9 cellular contexts compared by ENCODE assay signal in the genomic region with DNA sequence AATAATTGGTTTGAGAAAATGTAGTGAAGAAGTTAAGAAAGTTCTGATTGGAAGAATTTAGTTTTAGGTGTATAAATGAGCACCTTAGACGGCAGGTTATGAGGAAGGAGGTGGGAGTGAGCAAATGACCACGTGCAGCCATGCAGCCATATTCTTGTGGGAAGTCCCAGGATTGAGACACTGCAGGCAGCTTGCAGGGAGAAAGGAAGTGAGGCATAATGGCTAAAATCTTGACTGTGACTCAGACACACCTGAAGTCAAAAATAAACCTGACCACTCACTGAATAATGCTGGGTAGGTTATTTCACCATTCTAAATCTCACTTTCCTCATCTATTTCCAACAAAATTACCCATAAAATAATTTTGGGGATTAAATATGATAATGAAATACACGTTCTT. TPM values are rescaled to one million over a fixed set of nuclear protein-coding genes. Genes with fewer than 3 reads are reported as not detected.
DNase-seq lines count a peak whose midpoint lies in the region; ATAC-seq, FAIRE-seq and TF ChIP-seq lines count a peak whose summit lies in the region.
"Had no signal": no experiment of that assay in that cellular context is flagged by ENCODE, and none has a peak within 500 bp of the region (broad histone marks: within the 10 kb centered on the region; RNA-seq: fewer than 3 reads in every experiment).

No MANE protein-coding gene starts in this region.

- peaks cover 0 to 55% (median 20%) of the 10 kb centered on the region in 4 donors for H3K4me1 ChIP-seq in tibial artery

- DNase-seq in ACHN (peak; percentile 53), bronchial epithelial cell (ENCODE audit: low read depth) (peak; percentile 99), tibial artery (peak in 1 of 2 donors; percentile 27), globus pallidus (ENCODE audit: low spot score) (no peak), NCI-H1694 treated with DMSO at 0.1 percent for 48 hours (lab: John Stamatoyannopoulos, UW) (no peak)
- no peak for DNase-seq in activated CD4-positive, alpha-beta T cell treated with anti-CD3 and anti-CD28 coated beads for 1 hour

- H3K4me3 ChIP-seq in bronchial epithelial cell (ENCODE audit: low read depth, low read length), result no peak overlapping the region
- no peak overlapping the region for H3K4me3 ChIP-seq in tibial artery

- in situ Hi-C loops in ACHN (cut with HindIII; ENCODE audit: low pct_ligation_motif_present, low pct_unique_long_range_greater_than_20kb, low sequenced_read_pairs), result no loop called here

- no peaks in the 10 kb centered on the region for H3K27me3 ChIP-seq in bronchial epithelial cell (ENCODE audit: control insufficient read depth, insufficient read depth, low read length)
- no peaks in the 10 kb centered on the region for H3K27me3 ChIP-seq in tibial artery

- intact Hi-C loops in tibial artery (cut with DNase I; ENCODE audit: low total_unique reads), result no loop called here

- TF ChIP-seq CTCF in bronchial epithelial cell (IDR thresholded peaks at IDR 0.05; ENCODE audit: insufficient read depth, low read length, severe bottlenecking) (no peak), tibial artery (IDR thresholded peaks at IDR 0.05) (no peak)

- H3K36me3 ChIP-seq in bronchial epithelial cell (ENCODE audit: control insufficient read depth, insufficient read depth, low read length) (no peaks in the 10 kb centered on the region), tibial artery (no peaks in the 10 kb centered on the region)

- H3K27ac ChIP-seq in tibial artery, result peak overlapping the region; percentile 9 to 38

- ATAC-seq in GM19438 (IDR thresholded peaks at IDR 0.05; ENCODE audit: low read depth, unreplicated experiment) (peak; percentile 49), HG03354 (IDR thresholded peaks at IDR 0.05; ENCODE audit: poor library complexity, severe bottlenecking, unreplicated experiment) (peak; percentile 60)

- H3K9me3 ChIP-seq in tibial artery, result no peaks in the 10 kb centered on the region

- peak; percentile 86 for FAIRE-seq in bronchial epithelial cell (lab: Jason Lieb, UNC)
- FAIRE-seq: G401.6 had no signal

RNA-seq across cellular contexts. Expression of a gene that starts 16.6 kb away (rescaled TPM):
- 56.6 and 100 TPM in 2 replicates for total RNA-seq in bronchial epithelial cell

Comparison
In these comparisons a context has a peak if more than half of its experiments do, and no peak if none do; other contexts are left out.
1. DNase-seq: peak in ACHN (single experiment) and bronchial epithelial cell (single experiment); none in activated CD4-positive, alpha-beta T cell treated with anti-CD3 and anti-CD28 coated beads for 1 hour (single experiment), globus pallidus (single experiment) and NCI-H1694 treated with DMSO at 0.1 percent for 48 hours (single experiment).